ENCODE assay signal across 21 cellular contexts in genomic region chr6:64230530-64230929, GRCh38.
"Had no signal": no experiment of that assay in that cellular context is flagged by ENCODE, and none has a peak within 500 bp of the region (broad histone marks: within the 10 kb centered on the region; RNA-seq: fewer than 3 reads in every experiment).

No MANE protein-coding gene starts in this region.

- H3K4me1 Mint-ChIP-seq: naive thymus-derived CD4-positive, alpha-beta T cell; neural crest cell; stimulated activated memory B cell treated with anti-CD40 and anti-IgM and Interleukin-4, amounts not matched to agents 10 μg/mL and 1 μg/mL and 100 μg/mL, for 72 hours had no signal

- H3K27ac ChIP-seq: colonic mucosa, dorsolateral prefrontal cortex, esophagus muscularis mucosa, hepatocyte, left lung had no signal

- H3K27me3 ChIP-seq: colonic mucosa, dorsolateral prefrontal cortex, esophagus muscularis mucosa, hepatocyte, left lung had no signal

- H3K36me3 Mint-ChIP-seq: activated CD4-positive, alpha-beta memory T cell treated with anti-CD3 and anti-CD28 coated beads for 36 hours; naive thymus-derived CD4-positive, alpha-beta T cell; stimulated activated memory B cell treated with anti-CD40 and anti-IgM and Interleukin-4, amounts not matched to agents 10 μg/mL and 1 μg/mL and 100 μg/mL, for 72 hours; type B pancreatic cell had no signal

- DNase-seq: activated CD4-positive, alpha-beta memory T cell treated with anti-CD3 and anti-CD28 coated beads for 36 hours; activated CD4-positive, alpha-beta T cell treated with anti-CD3 and anti-CD28 coated beads for 48 hours; activated naive CD4-positive, alpha-beta T cell treated with Interleukin-2 at 50 U/mL for 16 hours; activated T-cell treated with anti-CD3 and anti-CD28 coated beads, Interleukin-2, amount 50 U/mL, for 48 hours; amygdala; colonic mucosa; dorsolateral prefrontal cortex; effector memory CD8-positive, alpha-beta T cell; glutamatergic neuron; kidney glomerular epithelial cell; left lung; naive thymus-derived CD4-positive, alpha-beta T cell; occipital lobe; stimulated activated CD4-positive, alpha-beta T cell treated with anti-CD3 and anti-CD28 coated beads, Interleukin-15, amount 100 ng/mL, for 24 hours had no signal

- H2AFZ ChIP-seq: hepatocyte had no signal

- H3K4me3 Mint-ChIP-seq: activated CD4-positive, alpha-beta memory T cell treated with anti-CD3 and anti-CD28 coated beads for 36 hours; effector memory CD8-positive, alpha-beta T cell; naive thymus-derived CD4-positive, alpha-beta T cell; neural crest cell; stimulated activated memory B cell treated with anti-CD40 and anti-IgM and Interleukin-4, amounts not matched to agents 10 μg/mL and 1 μg/mL and 100 μg/mL, for 72 hours; type B pancreatic cell had no signal

- H3K36me3 ChIP-seq: colonic mucosa, esophagus muscularis mucosa, left lung had no signal

- H3K79me2 ChIP-seq: hepatocyte had no signal

- H3K9me3 Mint-ChIP-seq: activated CD4-positive, alpha-beta memory T cell treated with anti-CD3 and anti-CD28 coated beads for 36 hours; neural crest cell; stimulated activated memory B cell treated with anti-CD40 and anti-IgM and Interleukin-4, amounts not matched to agents 10 μg/mL and 1 μg/mL and 100 μg/mL, for 72 hours; type B pancreatic cell had no signal

- H3K4me2 ChIP-seq: hepatocyte, smooth muscle cell had no signal

- H3K27ac Mint-ChIP-seq: activated CD4-positive, alpha-beta memory T cell treated with anti-CD3 and anti-CD28 coated beads for 36 hours; effector memory CD8-positive, alpha-beta T cell; naive thymus-derived CD4-positive, alpha-beta T cell; stimulated activated memory B cell treated with anti-CD40 and anti-IgM and Interleukin-4, amounts not matched to agents 10 μg/mL and 1 μg/mL and 100 μg/mL, for 72 hours; type B pancreatic cell had no signal

- H3K9me3 ChIP-seq: colonic mucosa, esophagus muscularis mucosa, left lung had no signal

- H3K4me3 ChIP-seq: colonic mucosa, dorsolateral prefrontal cortex, esophagus muscularis mucosa, hepatocyte, left lung, lung, smooth muscle cell had no signal

- H3K4me1 ChIP-seq: colonic mucosa, esophagus muscularis mucosa, left lung had no signal

- H3K27me3 Mint-ChIP-seq: activated CD4-positive, alpha-beta memory T cell treated with anti-CD3 and anti-CD28 coated beads for 36 hours; effector memory CD8-positive, alpha-beta T cell; naive thymus-derived CD4-positive, alpha-beta T cell; stimulated activated memory B cell treated with anti-CD40 and anti-IgM and Interleukin-4, amounts not matched to agents 10 μg/mL and 1 μg/mL and 100 μg/mL, for 72 hours; type B pancreatic cell had no signal
